ENCODE assay signal across 1 cellular context in genomic region chrX:78139160-78140123, GRCh38.
TF ChIP-seq lines count a peak whose summit lies in the region.

TAF9B (minus strand) TSS chrX:78139650; CDS start chrX:78139611, 39 bp downstream.

TF ChIP-seq in HepG2, 621 proteins besides CTCF, POLR2A, EP300 and RAD21 (continued from another document and continues in another):
- no peak for TF ChIP-seq HNF4A (CRISPR knock-in tag; IDR thresholded peaks at IDR 0.05)
- TF ChIP-seq SIX4 (CRISPR knock-in tag; IDR thresholded peaks at IDR 0.05) = no peak
- TF ChIP-seq, protein P1, sequence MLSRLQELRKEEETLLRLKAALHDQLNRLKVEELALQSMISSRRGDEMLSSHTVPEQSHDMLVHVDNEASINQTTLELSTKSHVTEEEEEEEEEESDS (CRISPR knock-in tag; IDR thresholded peaks at IDR 0.05; ENCODE audit: borderline replicate concordance) = no peak
- TF ChIP-seq ZNF33B (CRISPR knock-in tag; IDR thresholded peaks at IDR 0.05) = no peak
- no peak for TF ChIP-seq ZNF776 (CRISPR knock-in tag; IDR thresholded peaks at IDR 0.05)
- TF ChIP-seq TRIM24 (CRISPR knock-in tag; IDR thresholded peaks at IDR 0.05) = no peak
- no peak for TF ChIP-seq ZNF564 (CRISPR knock-in tag; IDR thresholded peaks at IDR 0.05)
- no peak for TF ChIP-seq ZNF607 (CRISPR knock-in tag; IDR thresholded peaks at IDR 0.05; ENCODE audit: borderline replicate concordance)
- TF ChIP-seq RFXANK (CRISPR knock-in tag; IDR thresholded peaks at IDR 0.05) = no peak
- TF ChIP-seq ARID4A (CRISPR knock-in tag; IDR thresholded peaks at IDR 0.05; ENCODE audit: borderline replicate concordance) = no peak; the same call in 1 of the 2 replicates
- TF ChIP-seq HINFP (CRISPR knock-in tag; IDR thresholded peaks at IDR 0.05; ENCODE audit: low read depth) = no peak
- TF ChIP-seq, protein P2, sequence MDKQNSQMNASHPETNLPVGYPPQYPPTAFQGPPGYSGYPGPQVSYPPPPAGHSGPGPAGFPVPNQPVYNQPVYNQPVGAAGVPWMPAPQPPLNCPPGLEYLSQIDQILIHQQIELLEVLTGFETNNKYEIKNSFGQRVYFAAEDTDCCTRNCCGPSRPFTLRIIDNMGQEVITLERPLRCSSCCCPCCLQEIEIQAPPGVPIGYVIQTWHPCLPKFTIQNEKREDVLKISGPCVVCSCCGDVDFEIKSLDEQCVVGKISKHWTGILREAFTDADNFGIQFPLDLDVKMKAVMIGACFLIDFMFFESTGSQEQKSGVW (CRISPR knock-in tag; IDR thresholded peaks at IDR 0.05; ENCODE audit: borderline replicate concordance) = no peak
- no peak for TF ChIP-seq XBP1 (CRISPR knock-in tag; IDR thresholded peaks at IDR 0.05)
- TF ChIP-seq ZNF160 (CRISPR knock-in tag; IDR thresholded peaks at IDR 0.05) = peak; percentile 38; the same call in 1 of the 2 replicates
- TF ChIP-seq KDM1A (CRISPR knock-in tag; IDR thresholded peaks at IDR 0.05) = no peak
- TF ChIP-seq, protein P3, sequence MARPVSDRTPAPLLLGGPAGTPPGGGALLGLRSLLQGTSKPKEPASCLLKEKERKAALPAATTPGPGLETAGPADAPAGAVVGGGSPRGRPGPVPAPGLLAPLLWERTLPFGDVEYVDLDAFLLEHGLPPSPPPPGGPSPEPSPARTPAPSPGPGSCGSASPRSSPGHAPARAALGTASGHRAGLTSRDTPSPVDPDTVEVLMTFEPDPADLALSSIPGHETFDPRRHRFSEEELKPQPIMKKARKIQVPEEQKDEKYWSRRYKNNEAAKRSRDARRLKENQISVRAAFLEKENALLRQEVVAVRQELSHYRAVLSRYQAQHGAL (CRISPR knock-in tag; IDR thresholded peaks at IDR 0.05; ENCODE audit: not compliant biosample characterization) = no peak
- TF ChIP-seq JUND (CRISPR knock-in tag; IDR thresholded peaks at IDR 0.05) = no peak
- TF ChIP-seq RBM22 (optimal IDR thresholded peaks at IDR 0.05; ENCODE audit: low read length) = no peak
- TF ChIP-seq FOXJ3 (CRISPR knock-in tag; IDR thresholded peaks at IDR 0.05; ENCODE audit: borderline replicate concordance) = no peak
- TF ChIP-seq JUNB (CRISPR knock-in tag; IDR thresholded peaks at IDR 0.05; ENCODE audit: borderline replicate concordance) = no peak
- TF ChIP-seq ZNF350 (CRISPR knock-in tag; IDR thresholded peaks at IDR 0.05; ENCODE audit: borderline replicate concordance, low read depth) = 0 out of 2 replicates have a peak, but pooled peaks have one; percentile 25
- TF ChIP-seq RFX3 (CRISPR knock-in tag; IDR thresholded peaks at IDR 0.05) = no peak
- no peak for TF ChIP-seq ZNF24 (IDR thresholded peaks at IDR 0.05)
- TF ChIP-seq, protein P4, sequence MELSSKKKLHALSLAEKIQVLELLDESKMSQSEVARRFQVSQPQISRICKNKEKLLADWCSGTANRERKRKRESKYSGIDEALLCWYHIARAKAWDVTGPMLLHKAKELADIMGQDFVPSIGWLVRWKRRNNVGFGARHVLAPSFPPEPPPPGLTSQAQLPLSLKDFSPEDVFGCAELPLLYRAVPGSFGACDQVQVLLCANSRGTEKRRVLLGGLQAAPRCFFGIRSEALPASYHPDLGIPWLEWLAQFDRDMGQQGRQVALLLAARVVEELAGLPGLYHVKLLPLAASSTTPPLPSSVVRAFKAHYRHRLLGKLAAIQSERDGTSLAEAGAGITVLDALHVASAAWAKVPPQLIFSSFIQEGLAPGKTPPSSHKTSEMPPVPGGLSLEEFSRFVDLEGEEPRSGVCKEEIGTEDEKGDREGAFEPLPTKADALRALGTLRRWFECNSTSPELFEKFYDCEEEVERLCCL (CRISPR knock-in tag; IDR thresholded peaks at IDR 0.05; ENCODE audit: borderline replicate concordance) = no peak
- TF ChIP-seq KDM5B (CRISPR knock-in tag; IDR thresholded peaks at IDR 0.05; ENCODE audit: borderline replicate concordance) = no peak; the same call in 1 of the 2 replicates
- TF ChIP-seq REPIN1 (CRISPR knock-in tag; IDR thresholded peaks at IDR 0.05; ENCODE audit: borderline replicate concordance, low read depth) = peak; percentile 50; the same call in 1 of the 2 replicates
- no peak for TF ChIP-seq SRSF9 (IDR thresholded peaks at IDR 0.05; ENCODE audit: borderline replicate concordance, insufficient read depth, low read depth, low read length, poor library complexity, severe bottlenecking)
- no peak for TF ChIP-seq ZNF615 (CRISPR knock-in tag; IDR thresholded peaks at IDR 0.05; ENCODE audit: borderline replicate concordance)
- TF ChIP-seq, protein P5, sequence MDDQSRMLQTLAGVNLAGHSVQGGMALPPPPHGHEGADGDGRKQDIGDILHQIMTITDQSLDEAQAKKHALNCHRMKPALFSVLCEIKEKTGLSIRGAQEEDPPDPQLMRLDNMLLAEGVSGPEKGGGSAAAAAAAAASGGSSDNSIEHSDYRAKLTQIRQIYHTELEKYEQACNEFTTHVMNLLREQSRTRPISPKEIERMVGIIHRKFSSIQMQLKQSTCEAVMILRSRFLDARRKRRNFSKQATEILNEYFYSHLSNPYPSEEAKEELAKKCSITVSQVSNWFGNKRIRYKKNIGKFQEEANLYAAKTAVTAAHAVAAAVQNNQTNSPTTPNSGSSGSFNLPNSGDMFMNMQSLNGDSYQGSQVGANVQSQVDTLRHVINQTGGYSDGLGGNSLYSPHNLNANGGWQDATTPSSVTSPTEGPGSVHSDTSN (CRISPR knock-in tag; IDR thresholded peaks at IDR 0.05; ENCODE audit: borderline replicate concordance) = no peak
- no peak for TF ChIP-seq HDAC1 (CRISPR knock-in tag; IDR thresholded peaks at IDR 0.05)
- TF ChIP-seq, protein P6, sequence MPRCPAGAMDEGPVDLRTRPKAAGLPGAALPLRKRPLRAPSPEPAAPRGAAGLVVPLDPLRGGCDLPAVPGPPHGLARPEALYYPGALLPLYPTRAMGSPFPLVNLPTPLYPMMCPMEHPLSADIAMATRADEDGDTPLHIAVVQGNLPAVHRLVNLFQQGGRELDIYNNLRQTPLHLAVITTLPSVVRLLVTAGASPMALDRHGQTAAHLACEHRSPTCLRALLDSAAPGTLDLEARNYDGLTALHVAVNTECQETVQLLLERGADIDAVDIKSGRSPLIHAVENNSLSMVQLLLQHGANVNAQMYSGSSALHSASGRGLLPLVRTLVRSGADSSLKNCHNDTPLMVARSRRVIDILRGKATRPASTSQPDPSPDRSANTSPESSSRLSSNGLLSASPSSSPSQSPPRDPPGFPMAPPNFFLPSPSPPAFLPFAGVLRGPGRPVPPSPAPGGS (CRISPR knock-in tag; IDR thresholded peaks at IDR 0.05) = peak; percentile 17; the same call in 1 of the 2 replicates
- TF ChIP-seq HNRNPK (IDR thresholded peaks at IDR 0.05; ENCODE audit: low read depth, low read length, poor library complexity, severe bottlenecking) = no peak
- TF ChIP-seq ZNF124 (CRISPR knock-in tag; IDR thresholded peaks at IDR 0.05) = no peak
- 0 out of 2 replicates have a peak, but pooled peaks have one; percentile 13 for TF ChIP-seq SMAD9 (CRISPR knock-in tag; IDR thresholded peaks at IDR 0.05)
- no peak for TF ChIP-seq HOXA7 (CRISPR knock-in tag; IDR thresholded peaks at IDR 0.05)
- no peak for TF ChIP-seq ZNF75D (CRISPR knock-in tag; IDR thresholded peaks at IDR 0.05; ENCODE audit: borderline replicate concordance)
- no peak for TF ChIP-seq ZIK1 (CRISPR knock-in tag; IDR thresholded peaks at IDR 0.05; ENCODE audit: borderline replicate concordance, low read depth)
- TF ChIP-seq ZNF18 (CRISPR knock-in tag; IDR thresholded peaks at IDR 0.05; ENCODE audit: insufficient replicate concordance) = no peak
- TF ChIP-seq, protein P7, sequence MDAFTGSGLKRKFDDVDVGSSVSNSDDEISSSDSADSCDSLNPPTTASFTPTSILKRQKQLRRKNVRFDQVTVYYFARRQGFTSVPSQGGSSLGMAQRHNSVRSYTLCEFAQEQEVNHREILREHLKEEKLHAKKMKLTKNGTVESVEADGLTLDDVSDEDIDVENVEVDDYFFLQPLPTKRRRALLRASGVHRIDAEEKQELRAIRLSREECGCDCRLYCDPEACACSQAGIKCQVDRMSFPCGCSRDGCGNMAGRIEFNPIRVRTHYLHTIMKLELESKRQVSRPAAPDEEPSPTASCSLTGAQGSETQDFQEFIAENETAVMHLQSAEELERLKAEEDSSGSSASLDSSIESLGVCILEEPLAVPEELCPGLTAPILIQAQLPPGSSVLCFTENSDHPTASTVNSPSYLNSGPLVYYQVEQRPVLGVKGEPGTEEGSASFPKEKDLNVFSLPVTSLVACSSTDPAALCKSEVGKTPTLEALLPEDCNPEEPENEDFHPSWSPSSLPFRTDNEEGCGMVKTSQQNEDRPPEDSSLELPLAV (CRISPR knock-in tag; conservative IDR thresholded peaks at IDR 0.05; ENCODE audit: low read depth) = no peak
- TF ChIP-seq, protein P8, sequence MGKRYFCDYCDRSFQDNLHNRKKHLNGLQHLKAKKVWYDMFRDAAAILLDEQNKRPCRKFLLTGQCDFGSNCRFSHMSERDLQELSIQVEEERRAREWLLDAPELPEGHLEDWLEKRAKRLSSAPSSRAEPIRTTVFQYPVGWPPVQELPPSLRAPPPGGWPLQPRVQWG (CRISPR knock-in tag; IDR thresholded peaks at IDR 0.05; ENCODE audit: borderline replicate concordance, low read depth) = no peak
- TF ChIP-seq, protein P9, sequence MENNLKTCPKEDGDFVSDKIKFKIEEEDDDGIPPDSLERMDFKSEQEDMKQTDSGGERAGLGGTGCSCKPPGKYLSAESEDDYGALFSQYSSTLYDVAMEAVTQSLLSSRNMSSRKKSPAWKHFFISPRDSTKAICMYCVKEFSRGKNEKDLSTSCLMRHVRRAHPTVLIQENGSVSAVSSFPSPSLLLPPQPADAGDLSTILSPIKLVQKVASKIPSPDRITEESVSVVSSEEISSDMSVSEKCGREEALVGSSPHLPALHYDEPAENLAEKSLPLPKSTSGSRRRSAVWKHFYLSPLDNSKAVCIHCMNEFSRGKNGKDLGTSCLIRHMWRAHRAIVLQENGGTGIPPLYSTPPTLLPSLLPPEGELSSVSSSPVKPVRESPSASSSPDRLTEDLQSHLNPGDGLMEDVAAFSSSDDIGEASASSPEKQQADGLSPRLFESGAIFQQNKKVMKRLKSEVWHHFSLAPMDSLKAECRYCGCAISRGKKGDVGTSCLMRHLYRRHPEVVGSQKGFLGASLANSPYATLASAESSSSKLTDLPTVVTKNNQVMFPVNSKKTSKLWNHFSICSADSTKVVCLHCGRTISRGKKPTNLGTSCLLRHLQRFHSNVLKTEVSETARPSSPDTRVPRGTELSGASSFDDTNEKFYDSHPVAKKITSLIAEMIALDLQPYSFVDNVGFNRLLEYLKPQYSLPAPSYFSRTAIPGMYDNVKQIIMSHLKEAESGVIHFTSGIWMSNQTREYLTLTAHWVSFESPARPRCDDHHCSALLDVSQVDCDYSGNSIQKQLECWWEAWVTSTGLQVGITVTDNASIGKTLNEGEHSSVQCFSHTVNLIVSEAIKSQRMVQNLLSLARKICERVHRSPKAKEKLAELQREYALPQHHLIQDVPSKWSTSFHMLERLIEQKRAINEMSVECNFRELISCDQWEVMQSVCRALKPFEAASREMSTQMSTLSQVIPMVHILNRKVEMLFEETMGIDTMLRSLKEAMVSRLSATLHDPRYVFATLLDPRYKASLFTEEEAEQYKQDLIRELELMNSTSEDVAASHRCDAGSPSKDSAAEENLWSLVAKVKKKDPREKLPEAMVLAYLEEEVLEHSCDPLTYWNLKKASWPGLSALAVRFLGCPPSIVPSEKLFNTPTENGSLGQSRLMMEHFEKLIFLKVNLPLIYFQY (CRISPR knock-in tag; IDR thresholded peaks at IDR 0.05; ENCODE audit: borderline replicate concordance) = no peak
- TF ChIP-seq CAMTA2 (CRISPR knock-in tag; IDR thresholded peaks at IDR 0.05; ENCODE audit: borderline replicate concordance) = no peak
- no peak for TF ChIP-seq MTF1 (CRISPR knock-in tag; IDR thresholded peaks at IDR 0.05)
